Comparison of ENCODE assay signal across 2 cellular contexts in genomic region chr20:53918949-53919361, GRCh38.
TF ChIP-seq lines count a peak whose summit lies in the region.

No MANE protein-coding gene starts in this region.

TF ChIP-seq in Ishikawa, 13 proteins besides CTCF, POLR2A, EP300 and RAD21 (continued from another document):
- TF ChIP-seq YY1 (IDR thresholded peaks at IDR 0.05; ENCODE audit: low read depth) = peak; percentile 58

TF ChIP-seq in K562, 482 proteins besides CTCF, POLR2A, EP300 and RAD21 (continued from another document and continues in another):
- TF ChIP-seq ZMIZ1 (IDR thresholded peaks at IDR 0.05; ENCODE audit: low read depth in 2 of 2, low read length in 2 of 2) (peak in 1 of 2 experiments; percentile 75; a peak in 2 of 4 replicates), GTF2B (IDR thresholded peaks at IDR 0.05; ENCODE audit: extremely low read depth, insufficient read length) (no peak), PYGO2 (tag; IDR thresholded peaks at IDR 0.05) (no peak), ARHGAP35 (IDR thresholded peaks at IDR 0.05; ENCODE audit: partially characterized antibody) (no peak), ESRRA (IDR thresholded peaks at IDR 0.05; ENCODE audit: borderline replicate concordance, low read depth) (no peak), HDAC3 (IDR thresholded peaks at IDR 0.05; ENCODE audit: borderline replicate concordance, partially characterized antibody) (no peak), MCM5 (IDR thresholded peaks at IDR 0.05; ENCODE audit: low read depth) (no peak), KDM5B (IDR thresholded peaks at IDR 0.05; ENCODE audit: insufficient replicate concordance, low read depth, low read length) (no peak), SMARCA4 (IDR thresholded peaks at IDR 0.05) (no peak), ZNF79 (CRISPR knock-in tag; IDR thresholded peaks at IDR 0.05; ENCODE audit: low read depth) (no peak), TCF7 (IDR thresholded peaks at IDR 0.05; ENCODE audit: borderline replicate concordance) (no peak), THRA (IDR thresholded peaks at IDR 0.05) (0 out of 2 replicates have a peak, but pooled peaks have one; percentile 24), PKNOX1 (IDR thresholded peaks at IDR 0.05) (peak; percentile 69), HES1 (IDR thresholded peaks at IDR 0.05; ENCODE audit: low read depth) (no peak), ATF1 (CRISPR knock-in tag; IDR thresholded peaks at IDR 0.05) (no peak), ATF1 (tag; IDR thresholded peaks at IDR 0.05) (no peak), SUPT5H (IDR thresholded peaks at IDR 0.05) (no peak), TFAP4 (CRISPR knock-in tag; IDR thresholded peaks at IDR 0.05; ENCODE audit: borderline replicate concordance) (peak; percentile 21; the same call in 1 of the 2 replicates), CREB5 (CRISPR knock-in tag; IDR thresholded peaks at IDR 0.05) (no peak), KLF13 (tag; IDR thresholded peaks at IDR 0.05; ENCODE audit: borderline replicate concordance, low read depth) (no peak), ZNF395 (CRISPR knock-in tag; IDR thresholded peaks at IDR 0.05) (no peak), ZNF143 (CRISPR knock-in tag; IDR thresholded peaks at IDR 0.05) (peak; percentile 88), RBM25 (IDR thresholded peaks at IDR 0.05; ENCODE audit: low read depth, low read length, severe bottlenecking) (peak; percentile 5), ZNF778 (CRISPR knock-in tag; IDR thresholded peaks at IDR 0.05) (no peak), ELF4 (CRISPR knock-in tag; IDR thresholded peaks at IDR 0.05) (no peak), ZBTB33 (CRISPR knock-in tag; IDR thresholded peaks at IDR 0.05) (no peak), ZBTB17 (CRISPR knock-in tag; IDR thresholded peaks at IDR 0.05) (peak; percentile 95), MXD1 (CRISPR knock-in tag; IDR thresholded peaks at IDR 0.05; ENCODE audit: borderline replicate concordance, poor library complexity, severe bottlenecking) (no peak), SIN3A (IDR thresholded peaks at IDR 0.05; ENCODE audit: borderline replicate concordance in 2 of 2, control insufficient read depth in 1 of 2, low read depth in 2 of 2, low read length in 2 of 2) (no peak), ZKSCAN1 (IDR thresholded peaks at IDR 0.05; ENCODE audit: low read depth, low read length) (no peak), ZNF592 (IDR thresholded peaks at IDR 0.05) (no peak), DDX20 (tag; IDR thresholded peaks at IDR 0.05; ENCODE audit: low read depth) (no peak), ZEB2 (IDR thresholded peaks at IDR 0.05) (no peak), CTCFL (IDR thresholded peaks at IDR 0.05; ENCODE audit: borderline replicate concordance, insufficient read depth, low read depth, low read length, poor library complexity, severe bottlenecking) (no peak), TAL1 (IDR thresholded peaks at IDR 0.05) (no peak)
